Comparison of ENCODE assay signal across 8 cellular contexts in the genomic region with DNA sequence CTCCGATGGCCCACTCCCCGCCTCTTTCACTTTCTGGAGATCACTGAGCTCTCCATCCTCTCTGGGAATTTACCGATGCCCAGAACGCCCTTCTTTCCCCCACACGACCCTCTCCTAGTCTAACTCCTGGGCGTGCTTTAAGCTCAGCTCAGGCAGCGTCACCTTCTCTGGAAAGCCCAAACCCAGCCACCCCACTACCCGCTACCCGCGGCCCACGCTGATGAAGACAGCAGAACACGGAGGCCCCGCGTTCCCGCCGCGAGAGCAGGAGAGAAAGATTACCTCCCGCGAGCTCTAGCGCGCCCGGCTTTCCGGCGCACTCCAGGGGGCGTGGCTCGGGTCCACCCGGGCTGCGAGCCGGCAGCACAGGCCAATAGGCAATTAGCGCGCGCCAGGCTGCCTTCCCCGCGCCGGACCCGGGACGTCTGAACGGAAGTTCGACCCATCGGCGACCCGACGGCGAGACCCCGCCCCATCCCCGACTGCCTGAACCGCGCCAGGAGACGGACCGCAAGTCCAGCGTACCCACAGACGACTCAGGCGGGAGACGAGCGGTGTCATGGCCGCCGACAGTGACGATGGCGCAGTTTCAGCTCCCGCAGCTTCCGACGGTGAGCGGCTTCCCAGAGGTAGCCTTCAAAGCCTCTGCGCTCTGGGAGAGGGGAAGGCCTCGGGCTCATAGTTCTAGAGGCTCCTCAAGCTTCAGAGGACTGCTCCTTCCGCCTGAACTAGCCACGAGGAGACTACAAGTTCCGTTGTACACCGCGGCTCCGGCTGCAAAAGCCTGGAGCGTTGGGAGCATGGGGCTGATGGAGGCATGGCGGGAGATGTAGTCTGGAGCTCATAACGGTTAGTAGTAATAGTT. TPM values are rescaled to one million over a fixed set of nuclear protein-coding genes. Genes with fewer than 3 reads are reported as not detected.
A peak's percentile ranks its signal among the peaks of the same experiment; 100 is the strongest.
DNase-seq lines count a peak whose midpoint lies in the region; ATAC-seq and TF ChIP-seq lines count a peak whose summit lies in the region.

A gene (minus strand): TSS at position 747 of the 865 bp plus-strand sequence. CDS start 5,935 bp downstream, outside the sequence.
A gene (plus strand): TSS at position 477 of the 865 bp plus-strand sequence. CDS start 83 bp downstream, at position 560.

- H3K27ac ChIP-seq in cingulate gyrus (ENCODE audit: low read depth, low read length) = peak within 1 kb of the TSS; percentile 97

- DNase-seq in BJ (ENCODE audit: low read depth) = peak; percentile 57
- peak; percentile 88 for DNase-seq in GM19240 (ENCODE audit: insufficient read length, low spot score)
- peak; percentile 71 for DNase-seq in NCI-H524 treated with DMSO at 0.1 percent for 48 hours (lab: John Stamatoyannopoulos, UW)
- DNase-seq in activated CD4-positive, alpha-beta T cell treated with anti-CD3 and anti-CD28 coated beads for 4 hours = peak; percentile 90 to 92
- peak; percentile 68 for DNase-seq in kidney epithelial cell (ENCODE audit: low read depth)
- peak; percentile 100 for DNase-seq in stimulated activated CD4-positive, alpha-beta T cell treated with anti-CD3 and anti-CD28 coated beads, Interleukin-15, amount 100 ng/mL, for 24 hours

- H3K4me3 ChIP-seq in BJ (ENCODE audit: low read depth, low read length) (peak within 1 kb of the TSS; percentile 89), kidney epithelial cell (ENCODE audit: low read depth, low read length) (peak within 1 kb of the TSS; percentile 89)

- H3K27me3 ChIP-seq in BJ (ENCODE audit: control insufficient read depth, insufficient read depth, low read length) (no peaks in the 10 kb centered on the region), kidney epithelial cell (ENCODE audit: control insufficient read depth, insufficient read depth, low read length) (no peaks in the 10 kb centered on the region)

- POLR2A ChIA-PET in BJ (lab: Charles Lee) = interaction anchor here (0.5 to 2.2 kb wide), 8 partner anchors 9 to 328 kb away, joined by 3 to 8 read pairs (median 4); a partner anchor contains a TSS

- TF ChIP-seq CTCF in BJ (IDR thresholded peaks at IDR 0.05; ENCODE audit: insufficient read depth, low read depth, low read length) (no peak), kidney epithelial cell (IDR thresholded peaks at IDR 0.05; ENCODE audit: insufficient read depth, low read length, poor library complexity, severe bottlenecking) (no peak)

- ATAC-seq in HG03457 (IDR thresholded peaks at IDR 0.05; ENCODE audit: unreplicated experiment) = peak; percentile 52

- H3K36me3 ChIP-seq in BJ (ENCODE audit: control insufficient read depth, insufficient read depth, low read length) (peaks cover 18% of the 10 kb centered on the region), kidney epithelial cell (ENCODE audit: control insufficient read depth, insufficient read depth, low read length) (peaks cover 3% of the 10 kb centered on the region)

- CTCF ChIA-PET in BJ (lab: Yijun Ruan, JAX) = interaction anchor here (0.6 to 2.4 kb wide), 9 partner anchors 9 to 884 kb away, joined by 3 to 8 read pairs (median 4); a partner anchor contains a TSS

RNA-seq across cellular contexts. Expression of the first gene that starts in this region (rescaled TPM):
- polyA plus RNA-seq in BJ (2011; rRNA removed) = 7.4 and 11.7 TPM in 2 replicates
- 6.7 and 8.5 TPM in 2 replicates for polyA minus RNA-seq in BJ (2011; rRNA and poly(A)+ RNA removed)
- 33.3 and 34.9 TPM in 2 replicates for total RNA-seq in kidney epithelial cell

RNA-seq across cellular contexts. Expression of the second gene that starts in this region (rescaled TPM):
- polyA plus RNA-seq in BJ (2011; rRNA removed) = 12.8 and 19.4 TPM in 2 replicates
- 10.5 and 11.0 TPM in 2 replicates for polyA minus RNA-seq in BJ (2011; rRNA and poly(A)+ RNA removed)
- 11.0 and 14.8 TPM in 2 replicates for total RNA-seq in kidney epithelial cell

Comparison
In these comparisons a context has a peak if more than half of its experiments do, and no peak if none do; other contexts are left out.
1. Peak in every context shown above with its lines: DNase-seq, ATAC-seq, H3K4me3 ChIP-seq and H3K27ac ChIP-seq.